19 cellular contexts compared by ENCODE assay signal in genomic region chr9:133461975-133462374, GRCh38. TPM values are rescaled to one million over a fixed set of nuclear protein-coding genes. Genes with fewer than 3 reads are reported as not detected.
DNase-seq lines count a peak whose midpoint lies in the region; TF ChIP-seq lines count a peak whose summit lies in the region.
"Had no signal": no experiment of that assay in that cellular context is flagged by ENCODE, and none has a peak within 500 bp of the region (broad histone marks: within the 10 kb centered on the region; RNA-seq: fewer than 3 reads in every experiment).

No MANE protein-coding gene starts in this region.

- H2BK12ac ChIP-seq in neuronal stem cell (ENCODE audit: low read length): peak overlapping the region; percentile 41

- no peak overlapping the region for H3K4me2 ChIP-seq in neuronal stem cell (ENCODE audit: insufficient read depth, low read length, poor library complexity, severe bottlenecking)

- DNase-seq in G401 (ENCODE audit: low spot score) (peak; percentile 75), NT2/D1 (ENCODE audit: low read depth, low spot score) (no peak), glutamatergic neuron (no peak), neuronal stem cell (ENCODE audit: low spot score) (no peak), ovary (no peak), T-helper 2 cell (no peak), Peyer's patch (no peak), cardiac septum (ENCODE audit: low spot score) (no peak)
- DNase-seq: activated CD4-positive, alpha-beta T cell treated with anti-CD3 and anti-CD28 coated beads for 4 hours; activated CD8-positive, alpha-beta memory T cell treated with anti-CD3 and anti-CD28 coated beads, Interleukin-2, amount 50 U/mL, for 4 hours; activated naive CD4-positive, alpha-beta T cell treated with Interleukin-2 at 50 U/mL for 16 hours; dermis blood vessel endothelial cell; HCEC 1CT; NCI-H1436 treated with DMSO at 0.1 percent for 48 hours; NCI-H226; SJCRH30; T-helper 9 cell; trophoblast cell had no signal

- no peak overlapping the region for H2BK5ac ChIP-seq in neuronal stem cell (ENCODE audit: low read length)

- H3K4me1 Mint-ChIP-seq in glutamatergic neuron (ENCODE audit: low read depth, unreplicated experiment): peaks cover 36% of the 10 kb centered on the region

- no peaks in the 10 kb centered on the region for H3K27me3 ChIP-seq in NT2/D1 (ENCODE audit: insufficient read depth, insufficient read length)
- H3K27me3 ChIP-seq in neuronal stem cell (ENCODE audit: control insufficient read depth in 3 of 3, insufficient read depth in 3 of 3, low read depth in 1 of 3, low read length in 3 of 3): peaks cover 0 to 2% (median 0%) of the 10 kb centered on the region in 3 experiments
- no peaks in the 10 kb centered on the region for H3K27me3 ChIP-seq in ovary
- no peaks in the 10 kb centered on the region for H3K27me3 ChIP-seq in Peyer's patch
- H3K27me3 ChIP-seq: pancreas, SJCRH30 had no signal

- no peak overlapping the region for H3K18ac ChIP-seq in neuronal stem cell (ENCODE audit: low read length)

- H3K9ac ChIP-seq in NT2/D1 (ENCODE audit: insufficient read length, low read depth) (peak overlapping the region; percentile 12), neuronal stem cell (ENCODE audit: low read depth, low read length, poor library complexity) (peak overlapping the region; percentile 10)

- H3K36me3 ChIP-seq in NT2/D1 (ENCODE audit: insufficient read depth, insufficient read length, low read length): peaks cover 8% of the 10 kb centered on the region
- peaks cover 5 to 33% of the 10 kb centered on the region in 2 donors for H3K36me3 ChIP-seq in neuronal stem cell (replicated peaks in 1 of 2; ENCODE audit: control insufficient read depth in 2 of 2, insufficient read depth in 2 of 2, low read length in 2 of 2)
- H3K36me3 ChIP-seq in ovary: no peaks in the 10 kb centered on the region
- H3K36me3 ChIP-seq in Peyer's patch: peaks cover 0 to 17% (median 0%) of the 10 kb centered on the region in 3 donors
- H3K36me3 ChIP-seq: pancreas, SJCRH30 had no signal

- in situ Hi-C loops in G401 (cut with HindIII; ENCODE audit: low sequenced_read_pairs): no loop called here

- H3K27ac Mint-ChIP-seq in glutamatergic neuron (ENCODE audit: unreplicated experiment): peak overlapping the region; percentile 93

- H3K36me3 Mint-ChIP-seq in glutamatergic neuron (ENCODE audit: unreplicated experiment): no peaks in the 10 kb centered on the region

- no peak overlapping the region for H3K4ac ChIP-seq in neuronal stem cell (ENCODE audit: low read length)

- H3K4me3 ChIP-seq in NT2/D1 (ENCODE audit: insufficient read length, low read depth) (no peak overlapping the region), neuronal stem cell (ENCODE audit: low read length in 2 of 2) (peak overlapping the region in 1 of 2 donors; percentile 61), ovary (no peak overlapping the region), Peyer's patch (no peak overlapping the region)
- H3K4me3 ChIP-seq: SJCRH30 had no signal

- no peak overlapping the region for H4K8ac ChIP-seq in neuronal stem cell (ENCODE audit: low read depth, low read length)

- peaks cover 16% of the 10 kb centered on the region for H3K9me3 Mint-ChIP-seq in glutamatergic neuron (ENCODE audit: unreplicated experiment)

- no peak overlapping the region for H2BK120ac ChIP-seq in neuronal stem cell (ENCODE audit: low read depth, low read length)

- H3K4me1 ChIP-seq in NT2/D1 (ENCODE audit: insufficient read depth, insufficient read length) (peaks cover 20% of the 10 kb centered on the region), neuronal stem cell (ENCODE audit: control insufficient read depth in 2 of 2, insufficient read depth in 1 of 2, low read depth in 1 of 2, low read length in 2 of 2) (peaks cover 10 to 24% of the 10 kb centered on the region in 2 donors), ovary (ENCODE audit: insufficient read depth) (peaks cover 3% of the 10 kb centered on the region), Peyer's patch (peaks cover 0 to 22% (median 3%) of the 10 kb centered on the region in 4 donors)

- TF ChIP-seq EP300 in ovary (IDR thresholded peaks at IDR 0.05): no peak

- H3K79me1 ChIP-seq in neuronal stem cell (ENCODE audit: low read depth, low read length): peaks cover 23% of the 10 kb centered on the region

- intact Hi-C loops in ovary (cut with DNase I) (no loop called here), cardiac septum (cut with DNase I) (no loop called here)

- H2BK15ac ChIP-seq in neuronal stem cell (ENCODE audit: low read length): no peak overlapping the region

- H3K4me3 Mint-ChIP-seq in glutamatergic neuron (ENCODE audit: unreplicated experiment): peak overlapping the region; percentile 92

- H3K23ac ChIP-seq in neuronal stem cell (ENCODE audit: low read depth, low read length, poor library complexity): peak overlapping the region; percentile 91

- H3K9me3 ChIP-seq in NT2/D1 (ENCODE audit: insufficient read depth, low read length): no peaks in the 10 kb centered on the region
- no peaks in the 10 kb centered on the region for H3K9me3 ChIP-seq in neuronal stem cell (replicated peaks in 1 of 2; ENCODE audit: control insufficient read depth in 2 of 2, insufficient read depth in 1 of 2, low read depth in 1 of 2, low read length in 2 of 2)
- no peaks in the 10 kb centered on the region for H3K9me3 ChIP-seq in ovary
- no peaks in the 10 kb centered on the region for H3K9me3 ChIP-seq in Peyer's patch
- H3K9me3 ChIP-seq: pancreas, SJCRH30 had no signal

- TF ChIP-seq POLR2A in ovary (IDR thresholded peaks at IDR 0.05): no peak
- no peak for TF ChIP-seq POLR2A in Peyer's patch (IDR thresholded peaks at IDR 0.05)

- H3K27ac ChIP-seq in neuronal stem cell (replicated peaks; ENCODE audit: low read length): no peak overlapping the region
- no peak overlapping the region for H3K27ac ChIP-seq in ovary
- no peak overlapping the region for H3K27ac ChIP-seq in Peyer's patch
- H3K27ac ChIP-seq: SJCRH30 had no signal

- peak overlapping the region; percentile 63 for H2AK5ac ChIP-seq in neuronal stem cell (ENCODE audit: low read depth, low read length)

- H2AFZ ChIP-seq in neuronal stem cell (ENCODE audit: low read length): no peak overlapping the region

- no peak overlapping the region for H3K14ac ChIP-seq in neuronal stem cell (ENCODE audit: low read length)

- peaks cover 11% of the 10 kb centered on the region for H3K27me3 Mint-ChIP-seq in glutamatergic neuron (ENCODE audit: unreplicated experiment)

- H4K91ac ChIP-seq in neuronal stem cell (ENCODE audit: low read depth, low read length, poor library complexity): no peak overlapping the region

- no CpG with 5 or more reads among the region's 4 CpGs for WGBS in neuronal stem cell (ENCODE audit: extremely low coverage in 2 of 2, insufficient read length in 2 of 2, insufficient replicate concordance in 1 of 2), 2 donors
- WGBS in ovary, 3 donors: 67 to 78% (median 69%) methylated on average over 4 of the region's 4 CpGs

- TF ChIP-seq CTCF in glutamatergic neuron (IDR thresholded peaks at IDR 0.05; ENCODE audit: partially characterized antibody, unreplicated experiment) (no peak), ovary (IDR thresholded peaks at IDR 0.05) (no peak), Peyer's patch (IDR thresholded peaks at IDR 0.05) (no peak)

RNA-seq across cellular contexts. Expression of gene CACFD1, which starts 2.2 kb away (rescaled TPM):
- total RNA-seq in G401 (2014; rRNA removed; shearing (Covaris generic)): 23.2 and 26.1 TPM in 2 replicates
- total RNA-seq in glutamatergic neuron (ENCODE audit: unreplicated experiment) (45.4 TPM), ovary (10 to 100 TPM in 6 of 7 donors, 1 to 10 TPM in 1; 8.2 to 23.4 (median 18.6) TPM), Peyer's patch (10 to 100 TPM; 13.2 to 68.5 (median 54.4) TPM), cardiac septum (15.0 TPM)
- polyA plus RNA-seq in neuronal stem cell (2013, experiment 1 of 2): 18.8 TPM
- 19.4 TPM for polyA plus RNA-seq in neuronal stem cell (2013, experiment 2 of 2)
- 10 to 100 TPM in 1 of 2 donors, 1 to 10 TPM in 1; 1.6 to 16.0 TPM for polyA plus RNA-seq in ovary

RNA-seq across cellular contexts. Expression of gene SLC2A6, which starts 16.9 kb away (rescaled TPM):
- 5.5 and 6.8 TPM in 2 replicates for total RNA-seq in G401 (2014; rRNA removed; shearing (Covaris generic))
- 104 TPM for total RNA-seq in glutamatergic neuron (ENCODE audit: unreplicated experiment)
- polyA plus RNA-seq in neuronal stem cell (2013, experiment 1 of 2): 3.7 TPM
- 3.8 TPM for polyA plus RNA-seq in neuronal stem cell (2013, experiment 2 of 2)
- 1 to 10 TPM in 4 of 7 donors, under 1 TPM in 3; 0.48 to 7.4 (median 1.1) TPM for total RNA-seq in ovary
- polyA plus RNA-seq in ovary: under 1 TPM; 0.37 to 0.93 TPM
- total RNA-seq in Peyer's patch: 10 to 100 TPM in 1 of 4 donors, 1 to 10 TPM in 2, under 1 TPM in 1; 0.95 to 10.7 (median 2.2) TPM
- 3.6 TPM for total RNA-seq in cardiac septum

RNA-seq across cellular contexts. Expression of gene ADAMTS13, which starts 39.8 kb away (rescaled TPM):
- total RNA-seq in G401 (2014; rRNA removed; shearing (Covaris generic)): 1.4 and 2.3 TPM in 2 replicates
- total RNA-seq in glutamatergic neuron (ENCODE audit: unreplicated experiment) (27.9 TPM), ovary (1 to 10 TPM; 1.8 to 4.2 (median 3.6) TPM), Peyer's patch (10 to 100 TPM in 1 of 4 donors, 1 to 10 TPM in 3; 4.4 to 13.2 (median 5.7) TPM), cardiac septum (3.3 TPM)
- polyA plus RNA-seq in neuronal stem cell (2013, experiment 1 of 2): 4.0 TPM
- 3.9 TPM for polyA plus RNA-seq in neuronal stem cell (2013, experiment 2 of 2)
- 1 to 10 TPM in 1 of 2 donors, under 1 TPM in 1; 0.45 to 3.8 TPM for polyA plus RNA-seq in ovary

RNA-seq across cellular contexts. Expression of gene REXO4, which starts 44.2 kb away (rescaled TPM):
- total RNA-seq in G401 (2014; rRNA removed; shearing (Covaris generic)): 25.0 and 38.8 TPM in 2 replicates
- total RNA-seq in glutamatergic neuron (ENCODE audit: unreplicated experiment) (20.4 TPM), ovary (10 to 100 TPM; 15.9 to 31.0 (median 21.9) TPM), Peyer's patch (10 to 100 TPM; 15.6 to 37.1 (median 19.4) TPM), cardiac septum (12.2 TPM)
- polyA plus RNA-seq in neuronal stem cell (2013, experiment 1 of 2): 29.0 TPM
- polyA plus RNA-seq in neuronal stem cell (2013, experiment 2 of 2): 28.1 TPM
- polyA plus RNA-seq in ovary: 10 to 100 TPM; 17.6 to 22.3 TPM
